In genomic region chr7:84083846-84084245, GRCh38 we compare ENCODE assay signal across 25 cellular contexts.
"Had no signal": no experiment of that assay in that cellular context is flagged by ENCODE, and none has a peak within 500 bp of the region (broad histone marks: within the 10 kb centered on the region; RNA-seq: fewer than 3 reads in every experiment).

No MANE protein-coding gene starts in this region.

- H3K27me3 ChIP-seq: brain microvascular endothelial cell, dorsolateral prefrontal cortex had no signal

- ATAC-seq: activated CD4-positive, CD25-positive, alpha-beta regulatory T cell treated with anti-CD3 and anti-CD28 coated beads, Interleukin-2, amount 50 U/mL, for 24 hours; activated CD8-positive, alpha-beta T cell treated with anti-CD3 and anti-CD28 coated beads for 36 hours; activated T-cell treated with anti-CD3 and anti-CD28 coated beads, Interleukin-2, amount 50 U/mL, for 4 hours; activated T-helper 17 cell treated with anti-CD3 and anti-CD28 coated beads, Interleukin-2, amount 50 U/mL, for 72 hours; esophagus mucosa had no signal

- H3K4me3 ChIP-seq: coronary artery, dorsolateral prefrontal cortex had no signal

- DNase-seq: activated B cell treated with CpG ODN at 0.5 μM for 24 hours; activated CD4-positive, alpha-beta T cell treated with anti-CD3 and anti-CD28 coated beads for 48 hours; activated CD4-positive, alpha-beta T cell treated with anti-CD3 and anti-CD28 coated beads, Interleukin-2, amount 50 U/mL, for 1 hour; activated CD4-positive, alpha-beta T cell treated with anti-CD3 and anti-CD28 coated beads, Interleukin-2, amount 50 U/mL, for 48 hours; activated CD8-positive, alpha-beta memory T cell treated with anti-CD3 and anti-CD28 coated beads for 24 hours; activated CD8-positive, alpha-beta T cell treated with anti-CD3 and anti-CD28 coated beads for 36 hours; activated effector memory CD4-positive, alpha-beta T cell treated with Interleukin-2 at 50 U/mL for 16 hours; activated gamma-delta T cell treated with Interleukin-2 at 50 U/mL for 16 hours; activated naive CD4-positive, alpha-beta T cell treated with anti-CD3 and anti-CD28 coated beads, Interleukin-2, amount 50 U/mL, for 16 hours; activated naive CD4-positive, alpha-beta T cell treated with Interleukin-2 at 50 U/mL for 16 hours; activated T-cell treated with anti-CD3 and anti-CD28 coated beads, Interleukin-2, amount 50 U/mL, for 4 hours; amniotic stem cell; anterior cingulate cortex; brain microvascular endothelial cell; dorsolateral prefrontal cortex; effector memory CD4-positive, alpha-beta T cell; endodermal cell; foreskin fibroblast; head of caudate nucleus; T1000; WERI-Rb-1 had no signal

- H3K36me3 ChIP-seq: brain microvascular endothelial cell, WERI-Rb-1 had no signal
